Comparison of ENCODE assay signal across 17 cellular contexts in genomic region chr6:159736908-159737307, GRCh38. TPM values are rescaled to one million over a fixed set of nuclear protein-coding genes. Genes with fewer than 3 reads are reported as not detected.
DNase-seq lines count a peak whose midpoint lies in the region; ATAC-seq and TF ChIP-seq lines count a peak whose summit lies in the region.
"Had no signal": no experiment of that assay in that cellular context is flagged by ENCODE, and none has a peak within 500 bp of the region (broad histone marks: within the 10 kb centered on the region; RNA-seq: fewer than 3 reads in every experiment).

No MANE protein-coding gene starts in this region.

- H4K8ac ChIP-seq in mesenchymal stem cell (ENCODE audit: low read length): no peak overlapping the region

- H3K4ac ChIP-seq in mesenchymal stem cell (ENCODE audit: low read depth in 1 of 2, low read length in 2 of 2): no peak overlapping the region

- intact Hi-C loops in A673 (cut with micrococcal nuclease; ENCODE audit: unreplicated experiment): no loop called here

- TF ChIP-seq CTCF in Loucy (conservative IDR thresholded peaks at IDR 0.05; ENCODE audit: low read length) (no peak), A673 (conservative IDR thresholded peaks at IDR 0.05; ENCODE audit: low read depth, low read length) (no peak)

- BruUV-seq in A673 (replicated peaks; lab: Mats Ljungman, UMichigan): no TSS peak

- H3K4me3 Mint-ChIP-seq in activated naive CD8-positive, alpha-beta T cell treated with anti-CD3 and anti-CD28 coated beads for 36 hours: no peak overlapping the region
- no peak overlapping the region for H3K4me3 Mint-ChIP-seq in activated naive CD8-positive, alpha-beta T cell treated with anti-CD3 and anti-CD28 coated beads, Interleukin-2, amount 50 U/mL, for 24 hours
- H3K4me3 Mint-ChIP-seq: CD4-positive, alpha-beta T cell; H9 had no signal

- H3K9ac ChIP-seq in Loucy (ENCODE audit: low read depth, low read length, poor library complexity, severe bottlenecking) (no peak overlapping the region), mesenchymal stem cell (ENCODE audit: low read length) (peak overlapping the region; percentile 18)

- H2BK5ac ChIP-seq in mesenchymal stem cell (ENCODE audit: low read depth, low read length, poor library complexity, severe bottlenecking): no peak overlapping the region

- H3K36me3 ChIP-seq in Loucy (ENCODE audit: insufficient read depth, low read length) (peaks cover 42% of the 10 kb centered on the region), mesenchymal stem cell (ENCODE audit: control insufficient read depth in 1 of 2, insufficient read depth in 2 of 2, low read depth in 1 of 2, low read length in 2 of 2) (peaks cover 13 to 68% of the 10 kb centered on the region in 2 experiments), A673 (ENCODE audit: insufficient read depth, low read length, poor library complexity, severe bottlenecking) (peaks cover 42% of the 10 kb centered on the region)

- H4K20me1 ChIP-seq in Loucy (ENCODE audit: insufficient read depth, low read length, poor library complexity, severe bottlenecking): peaks cover 99% of the 10 kb centered on the region

- H3K36me3 Mint-ChIP-seq in activated naive CD8-positive, alpha-beta T cell treated with anti-CD3 and anti-CD28 coated beads for 36 hours: peaks cover 19% of the 10 kb centered on the region
- peaks cover 26% of the 10 kb centered on the region for H3K36me3 Mint-ChIP-seq in activated naive CD8-positive, alpha-beta T cell treated with anti-CD3 and anti-CD28 coated beads, Interleukin-2, amount 50 U/mL, for 24 hours (ENCODE audit: low read depth)

- H3K9me3 Mint-ChIP-seq in activated naive CD8-positive, alpha-beta T cell treated with anti-CD3 and anti-CD28 coated beads for 36 hours: no peaks in the 10 kb centered on the region
- H3K9me3 Mint-ChIP-seq in activated naive CD8-positive, alpha-beta T cell treated with anti-CD3 and anti-CD28 coated beads, Interleukin-2, amount 50 U/mL, for 24 hours: no peaks in the 10 kb centered on the region
- H3K9me3 Mint-ChIP-seq: CD4-positive, alpha-beta T cell; H9 had no signal

- H3K27ac Mint-ChIP-seq in activated naive CD8-positive, alpha-beta T cell treated with anti-CD3 and anti-CD28 coated beads for 36 hours: peak overlapping the region; percentile 58
- no peak overlapping the region for H3K27ac Mint-ChIP-seq in activated naive CD8-positive, alpha-beta T cell treated with anti-CD3 and anti-CD28 coated beads, Interleukin-2, amount 50 U/mL, for 24 hours
- H3K27ac Mint-ChIP-seq: H9 had no signal

- POLR2A ChIA-PET in A673 (lab: Charles Lee; ENCODE audit: low non-redundant PET): no interaction called here

- no peaks in the 10 kb centered on the region for H3K27me3 ChIP-seq in Loucy (ENCODE audit: insufficient read depth, low read length, poor library complexity, severe bottlenecking)
- no peaks in the 10 kb centered on the region for H3K27me3 ChIP-seq in mesenchymal stem cell (ENCODE audit: control insufficient read depth in 1 of 2, insufficient read depth in 1 of 2, low read length in 2 of 2)
- no peaks in the 10 kb centered on the region for H3K27me3 ChIP-seq in A673 (replicated peaks; ENCODE audit: insufficient read depth, low read depth, low read length, poor library complexity)
- H3K27me3 ChIP-seq: BLaER1 treated with 17β-estradiol and CSF1 and Interleukin-3, amounts not matched to agents 10 nM and 100 nM had no signal

- H4K91ac ChIP-seq in mesenchymal stem cell (ENCODE audit: low read length): no peak overlapping the region

- peak overlapping the region; percentile 34 for H3K4me2 ChIP-seq in Loucy (ENCODE audit: low read depth, low read length, poor library complexity, severe bottlenecking)
- H3K4me2 ChIP-seq in mesenchymal stem cell (ENCODE audit: low read length, poor library complexity, severe bottlenecking): no peak overlapping the region

- no peak for DNase-seq in activated naive CD8-positive, alpha-beta T cell treated with anti-CD3 and anti-CD28 coated beads for 36 hours
- DNase-seq in activated naive CD8-positive, alpha-beta T cell treated with anti-CD3 and anti-CD28 coated beads, Interleukin-2, amount 50 U/mL, for 24 hours: no peak
- DNase-seq in mesenchymal stem cell: no peak
- DNase-seq in A673 (ENCODE audit: low spot score): no peak
- DNase-seq: 8988T; ACHN; Calu3; CD4-positive, alpha-beta T cell; DMS 273 treated with DMSO at 0.1 percent for 48 hours; GOT3; H9; IMR-90; KBM-7 had no signal

- CTCF ChIA-PET in A673 (lab: Charles Lee): no interaction called here

- no peak overlapping the region for H2AFZ ChIP-seq in Loucy (ENCODE audit: low read length)
- no peak overlapping the region for H2AFZ ChIP-seq in mesenchymal stem cell (ENCODE audit: low read depth, low read length)

- H2BK120ac ChIP-seq in mesenchymal stem cell (ENCODE audit: low read depth, low read length): no peak overlapping the region

- H3K79me2 ChIP-seq in Loucy (ENCODE audit: insufficient read depth, low read length): peaks cover 99% of the 10 kb centered on the region

- no peaks in the 10 kb centered on the region; the same call in 1 of the 2 replicates for H3F3A ChIP-seq in Loucy (ENCODE audit: low read depth)

- H3K79me1 ChIP-seq in mesenchymal stem cell (replicated peaks; ENCODE audit: low read length, poor library complexity, severe bottlenecking): peaks cover 6% of the 10 kb centered on the region

- H3K27ac ChIP-seq in mesenchymal stem cell (ENCODE audit: low read length, poor library complexity, severe bottlenecking): no peak overlapping the region
- no peak overlapping the region for H3K27ac ChIP-seq in A673 (ENCODE audit: low read depth, low read length, poor library complexity, severe bottlenecking)
- H3K27ac ChIP-seq: BLaER1 treated with 17β-estradiol and CSF1 and Interleukin-3, amounts not matched to agents 10 nM and 100 nM had no signal

- 92% methylated on average over 7 of the region's 7 CpGs for WGBS in mesenchymal stem cell

- peaks cover 41% of the 10 kb centered on the region for H3K4me1 Mint-ChIP-seq in activated naive CD8-positive, alpha-beta T cell treated with anti-CD3 and anti-CD28 coated beads for 36 hours
- peaks cover 42% of the 10 kb centered on the region for H3K4me1 Mint-ChIP-seq in activated naive CD8-positive, alpha-beta T cell treated with anti-CD3 and anti-CD28 coated beads, Interleukin-2, amount 50 U/mL, for 24 hours
- H3K4me1 Mint-ChIP-seq: H9 had no signal

- H3K23ac ChIP-seq in mesenchymal stem cell (ENCODE audit: low read length in 2 of 2): no peak overlapping the region

- no peaks in the 10 kb centered on the region for H3K9me3 ChIP-seq in Loucy (ENCODE audit: insufficient read depth, low read depth, low read length)
- no peaks in the 10 kb centered on the region for H3K9me3 ChIP-seq in mesenchymal stem cell (ENCODE audit: control insufficient read depth, low read length)
- no peaks in the 10 kb centered on the region for H3K9me3 ChIP-seq in A673 (ENCODE audit: low read depth, low read length, poor library complexity, severe bottlenecking)
- H3K9me3 ChIP-seq: BLaER1 treated with 17β-estradiol and CSF1 and Interleukin-3, amounts not matched to agents 10 nM and 100 nM had no signal

- no peaks in the 10 kb centered on the region for H3K9me2 ChIP-seq in Loucy (replicated peaks; ENCODE audit: low read depth, low read length)

- no peak overlapping the region for H2AK5ac ChIP-seq in mesenchymal stem cell (ENCODE audit: low read length, severe bottlenecking)

- H3K4me1 ChIP-seq in Loucy (ENCODE audit: insufficient read depth, low read length, poor library complexity, severe bottlenecking) (peaks cover 30% of the 10 kb centered on the region), mesenchymal stem cell (ENCODE audit: control insufficient read depth, insufficient read depth, low read depth, low read length) (peaks cover 5% of the 10 kb centered on the region), A673 (ENCODE audit: insufficient read depth, low read length, poor library complexity, severe bottlenecking) (peaks cover 11% of the 10 kb centered on the region)

- H2BK12ac ChIP-seq in mesenchymal stem cell (ENCODE audit: low read length in 2 of 2): no peak overlapping the region

- H3K4me3 ChIP-seq in Loucy (ENCODE audit: low read length, poor library complexity, severe bottlenecking) (no peak overlapping the region), mesenchymal stem cell (ENCODE audit: insufficient read depth in 1 of 2, low read depth in 1 of 2, low read length in 2 of 2) (no peak overlapping the region), A673 (ENCODE audit: low read depth, low read length, poor library complexity, severe bottlenecking) (no peak overlapping the region)
- H3K4me3 ChIP-seq: BLaER1 treated with 17β-estradiol and CSF1 and Interleukin-3, amounts not matched to agents 10 nM and 100 nM had no signal

- no peak overlapping the region for H2BK15ac ChIP-seq in mesenchymal stem cell (ENCODE audit: low read depth, poor library complexity, severe bottlenecking)

- no peak for ATAC-seq in activated naive CD8-positive, alpha-beta T cell treated with anti-CD3 and anti-CD28 coated beads, Interleukin-2, amount 50 U/mL, for 24 hours
- no peak for ATAC-seq in GM19467 (IDR thresholded peaks at IDR 0.05; ENCODE audit: unreplicated experiment)
- ATAC-seq in HG03342 (IDR thresholded peaks at IDR 0.05; ENCODE audit: unreplicated experiment): no peak

- H3K14ac ChIP-seq in mesenchymal stem cell (ENCODE audit: low read length in 2 of 2): no peak overlapping the region

- H3K18ac ChIP-seq in mesenchymal stem cell (ENCODE audit: low read depth in 1 of 2, low read length in 2 of 2): no peak overlapping the region

- H3K27me3 Mint-ChIP-seq in activated naive CD8-positive, alpha-beta T cell treated with anti-CD3 and anti-CD28 coated beads for 36 hours: no peaks in the 10 kb centered on the region
- no peaks in the 10 kb centered on the region for H3K27me3 Mint-ChIP-seq in activated naive CD8-positive, alpha-beta T cell treated with anti-CD3 and anti-CD28 coated beads, Interleukin-2, amount 50 U/mL, for 24 hours
- H3K27me3 Mint-ChIP-seq: CD4-positive, alpha-beta T cell had no signal

RNA-seq across cellular contexts. Expression of gene WTAP, which starts 9.6 kb away (rescaled TPM):
- total RNA-seq in activated naive CD8-positive, alpha-beta T cell treated with anti-CD3 and anti-CD28 coated beads for 36 hours: 100 to 1,000 TPM in 1 of 2 experiments, 10 to 100 TPM in 1; 98.3 to 101 TPM
- polyA plus RNA-seq in mesenchymal stem cell (2013, experiment 1 of 2): 66.5 TPM
- 69.2 TPM for polyA plus RNA-seq in mesenchymal stem cell (2013, experiment 2 of 2)
- total RNA-seq in A673 (2021): 109 and 110 TPM in 2 replicates

RNA-seq across cellular contexts. Expression of gene ACAT2, which starts 24.9 kb away (rescaled TPM):
- total RNA-seq in activated naive CD8-positive, alpha-beta T cell treated with anti-CD3 and anti-CD28 coated beads for 36 hours: 10 to 100 TPM; 67.8 to 68.4 TPM
- 90.6 TPM for polyA plus RNA-seq in mesenchymal stem cell (2013, experiment 1 of 2)
- 91.2 TPM for polyA plus RNA-seq in mesenchymal stem cell (2013, experiment 2 of 2)
- total RNA-seq in A673 (2021): 238 and 250 TPM in 2 replicates

RNA-seq across cellular contexts. Expression of gene SOD2, which starts 43.9 kb away (rescaled TPM):
- total RNA-seq in activated naive CD8-positive, alpha-beta T cell treated with anti-CD3 and anti-CD28 coated beads for 36 hours: 100 to 1,000 TPM; 112 to 122 TPM
- 86.6 TPM for polyA plus RNA-seq in mesenchymal stem cell (2013, experiment 1 of 2)
- polyA plus RNA-seq in mesenchymal stem cell (2013, experiment 2 of 2): 89.2 TPM
- 139 and 159 TPM in 2 replicates for total RNA-seq in A673 (2021)

RNA-seq across cellular contexts. Expression of gene TCP1, which starts 52.5 kb away (rescaled TPM):
- 100 to 1,000 TPM; 627 to 631 TPM for total RNA-seq in activated naive CD8-positive, alpha-beta T cell treated with anti-CD3 and anti-CD28 coated beads for 36 hours
- polyA plus RNA-seq in mesenchymal stem cell (2013, experiment 1 of 2): 92.8 TPM
- 97.3 TPM for polyA plus RNA-seq in mesenchymal stem cell (2013, experiment 2 of 2)
- total RNA-seq in A673 (2021): 505 and 528 TPM in 2 replicates

RNA-seq across cellular contexts. Expression of gene MRPL18, which starts 53.4 kb away (rescaled TPM):
- 100 to 1,000 TPM; 106 to 108 TPM for total RNA-seq in activated naive CD8-positive, alpha-beta T cell treated with anti-CD3 and anti-CD28 coated beads for 36 hours
- 57.8 TPM for polyA plus RNA-seq in mesenchymal stem cell (2013, experiment 1 of 2)
- 58.5 TPM for polyA plus RNA-seq in mesenchymal stem cell (2013, experiment 2 of 2)
- 94.6 and 101 TPM in 2 replicates for total RNA-seq in A673 (2021)
